In the genomic region with DNA sequence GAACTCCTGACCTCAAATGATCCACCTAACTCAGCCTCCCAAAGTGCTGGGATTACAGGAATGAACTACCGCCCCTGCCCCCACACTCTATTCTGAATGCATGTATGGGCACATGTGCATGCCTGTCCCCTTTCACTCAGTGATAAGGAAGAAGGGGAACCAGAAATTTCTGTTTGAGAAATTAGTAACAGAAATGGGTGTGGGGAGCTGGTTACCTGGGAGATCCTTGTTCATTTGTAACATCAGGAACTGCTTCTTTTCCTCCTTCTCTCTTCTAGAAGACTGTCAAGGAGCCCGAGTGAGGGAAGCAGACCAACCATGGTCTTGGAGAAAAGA, we compare ENCODE assay signal across 11 cellular contexts. TPM values are rescaled to one million over a fixed set of nuclear protein-coding genes. Genes with fewer than 3 reads are reported as not detected.
A peak's percentile ranks its signal among the peaks of the same experiment; 100 is the strongest.
DNase-seq lines count a peak whose midpoint lies in the region; ATAC-seq and TF ChIP-seq lines count a peak whose summit lies in the region.
"Had no signal": no experiment of that assay in that cellular context is flagged by ENCODE, and none has a peak within 500 bp of the region (broad histone marks: within the 10 kb centered on the region; RNA-seq: fewer than 3 reads in every experiment).

No MANE protein-coding gene starts in this region.

- no peak for TF ChIP-seq CTCF in brain microvascular endothelial cell (IDR thresholded peaks at IDR 0.05; ENCODE audit: low read depth, low read length, missing control alignments)
- no peak for TF ChIP-seq CTCF in tibial artery (IDR thresholded peaks at IDR 0.05)
- TF ChIP-seq CTCF in WTC11 (IDR thresholded peaks at IDR 0.05) = no peak

- POLR2A ChIA-PET in naive thymus-derived CD4-positive, alpha-beta T cell (lab: Charles Lee) = interaction anchor here (0.6 to 7.2 kb wide), 3 partner anchors 10 to 387 kb away, joined by 4 to 135 read pairs (median 4); a partner anchor contains a TSS
- POLR2A ChIA-PET in WTC11 (lab: Charles Lee) = no interaction called here

- H3K27ac ChIP-seq in brain microvascular endothelial cell (peak overlapping the region; percentile 48), tibial artery (peak overlapping the region; percentile 94 to 99)
- H3K27ac ChIP-seq in naive thymus-derived CD4-positive, alpha-beta T cell (ENCODE audit: low read depth, low read length) = peak overlapping the region; percentile 3

- peaks cover 0 to 4% (median 0%) of the 10 kb centered on the region in 5 donors for H3K27me3 Mint-ChIP-seq in naive thymus-derived CD4-positive, alpha-beta T cell
- H3K27me3 Mint-ChIP-seq in WTC11 (ENCODE audit: low read depth) = peaks cover 84% of the 10 kb centered on the region

- H3K9me3 Mint-ChIP-seq in naive thymus-derived CD4-positive, alpha-beta T cell = peaks cover 0 to 6% (median 0%) of the 10 kb centered on the region in 11 donors
- H3K9me3 Mint-ChIP-seq in WTC11 = no peaks in the 10 kb centered on the region

- no peaks in the 10 kb centered on the region for H3K36me3 ChIP-seq in brain microvascular endothelial cell (replicated peaks)
- peaks cover 0 to 17% (median 0%) of the 10 kb centered on the region in 3 experiments for H3K36me3 ChIP-seq in naive thymus-derived CD4-positive, alpha-beta T cell (ENCODE audit: control insufficient read depth in 2 of 3, insufficient read depth in 3 of 3, low read length in 3 of 3)
- H3K36me3 ChIP-seq in tibial artery = peaks cover 0 to 9% (median 0%) of the 10 kb centered on the region in 3 donors

- H3K27ac Mint-ChIP-seq in naive thymus-derived CD4-positive, alpha-beta T cell = peak overlapping the region in 6 of 9 donors; percentile 62 to 99 (median 88)
- H3K27ac Mint-ChIP-seq in WTC11 = no peak overlapping the region

- no peaks in the 10 kb centered on the region for H3K9me3 ChIP-seq in naive thymus-derived CD4-positive, alpha-beta T cell (ENCODE audit: control insufficient read depth in 2 of 3, low read length in 3 of 3)
- no peaks in the 10 kb centered on the region for H3K9me3 ChIP-seq in tibial artery

- peak overlapping the region in 8 of 10 donors; percentile 9 to 100 (median 44) for H3K4me3 Mint-ChIP-seq in naive thymus-derived CD4-positive, alpha-beta T cell
- no peak overlapping the region for H3K4me3 Mint-ChIP-seq in WTC11

- peaks cover 0 to 13% (median 0%) of the 10 kb centered on the region in 5 donors for H3K36me3 Mint-ChIP-seq in naive thymus-derived CD4-positive, alpha-beta T cell
- peaks cover 5% of the 10 kb centered on the region for H3K36me3 Mint-ChIP-seq in WTC11

- intact Hi-C loops in naive thymus-derived CD4-positive, alpha-beta T cell (cut with micrococcal nuclease) = no loop called here
- intact Hi-C loops in tibial artery (cut with DNase I; ENCODE audit: low total_unique reads) = loop anchor here (10.0 kb wide), 1 partner anchor 114 kb away; a partner anchor contains a TSS

- H3K27me3 ChIP-seq in brain microvascular endothelial cell (replicated peaks) = no peaks in the 10 kb centered on the region
- H3K27me3 ChIP-seq in naive thymus-derived CD4-positive, alpha-beta T cell (ENCODE audit: control insufficient read depth in 2 of 2, insufficient read depth in 2 of 2, low read length in 2 of 2) = no peaks in the 10 kb centered on the region
- no peaks in the 10 kb centered on the region for H3K27me3 ChIP-seq in tibial artery

- peaks cover 0 to 25% of the 10 kb centered on the region in 2 donors for H3K4me1 ChIP-seq in naive thymus-derived CD4-positive, alpha-beta T cell (ENCODE audit: control insufficient read depth in 2 of 2, insufficient read depth in 2 of 2, low read length in 2 of 2)
- H3K4me1 ChIP-seq in tibial artery = peaks cover 0 to 35% (median 18%) of the 10 kb centered on the region in 4 donors

- CTCF ChIA-PET in naive thymus-derived CD4-positive, alpha-beta T cell (lab: Charles Lee) = interaction anchor here (2.0 kb wide), 2 partner anchors 10 to 13 kb away, joined by 6 to 7 read pairs; a partner anchor contains a TSS
- CTCF ChIA-PET in WTC11 (lab: Charles Lee) = interaction anchor here (3.2 to 3.7 kb wide), 2 partner anchors 13 to 230 kb away, joined by 11 to 23 read pairs; a partner anchor contains a TSS

- ATAC-seq in naive thymus-derived CD4-positive, alpha-beta T cell = no peak
- no peak for ATAC-seq in WTC11
- no peak for ATAC-seq in HG02678 (IDR thresholded peaks at IDR 0.05; ENCODE audit: unreplicated experiment)
- ATAC-seq: left cardiac atrium had no signal

- DNase-seq in activated effector memory CD4-positive, alpha-beta T cell treated with anti-CD3 and anti-CD28 coated beads, Interleukin-2, amount 50 U/mL, for 16 hours = peak; percentile 13
- DNase-seq in activated effector memory CD4-positive, alpha-beta T cell treated with Interleukin-2 at 50 U/mL for 16 hours = no peak
- DNase-seq in brain microvascular endothelial cell (no peak), tibial artery (no peak), WTC11 (ENCODE audit: low spot score) (no peak), NCI-H2081 (lab: John Stamatoyannopoulos, UW) (no peak)
- DNase-seq in naive thymus-derived CD4-positive, alpha-beta T cell = no peak
- DNase-seq: activated gamma-delta T cell treated with Interleukin-2 at 50 U/mL for 16 hours, left cardiac atrium, T-helper 9 cell had no signal

- H3K4me1 Mint-ChIP-seq in naive thymus-derived CD4-positive, alpha-beta T cell = peaks cover 17 to 45% (median 37%) of the 10 kb centered on the region in 7 donors
- H3K4me1 Mint-ChIP-seq in WTC11 = peaks cover 12% of the 10 kb centered on the region

- H3K4me3 ChIP-seq in brain microvascular endothelial cell (ENCODE audit: low read depth, low read length) (no peak overlapping the region), tibial artery (no peak overlapping the region)
- no peak overlapping the region for H3K4me3 ChIP-seq in naive thymus-derived CD4-positive, alpha-beta T cell (ENCODE audit: low read length)

- in situ Hi-C loops in brain microvascular endothelial cell (cut with HindIII; ENCODE audit: low pct_ligation_motif_present, low sequenced_read_pairs) = no loop called here

TF ChIP-seq in WTC11, 78 proteins besides CTCF, POLR2A, EP300 and RAD21:
- TF ChIP-seq, protein P1, sequence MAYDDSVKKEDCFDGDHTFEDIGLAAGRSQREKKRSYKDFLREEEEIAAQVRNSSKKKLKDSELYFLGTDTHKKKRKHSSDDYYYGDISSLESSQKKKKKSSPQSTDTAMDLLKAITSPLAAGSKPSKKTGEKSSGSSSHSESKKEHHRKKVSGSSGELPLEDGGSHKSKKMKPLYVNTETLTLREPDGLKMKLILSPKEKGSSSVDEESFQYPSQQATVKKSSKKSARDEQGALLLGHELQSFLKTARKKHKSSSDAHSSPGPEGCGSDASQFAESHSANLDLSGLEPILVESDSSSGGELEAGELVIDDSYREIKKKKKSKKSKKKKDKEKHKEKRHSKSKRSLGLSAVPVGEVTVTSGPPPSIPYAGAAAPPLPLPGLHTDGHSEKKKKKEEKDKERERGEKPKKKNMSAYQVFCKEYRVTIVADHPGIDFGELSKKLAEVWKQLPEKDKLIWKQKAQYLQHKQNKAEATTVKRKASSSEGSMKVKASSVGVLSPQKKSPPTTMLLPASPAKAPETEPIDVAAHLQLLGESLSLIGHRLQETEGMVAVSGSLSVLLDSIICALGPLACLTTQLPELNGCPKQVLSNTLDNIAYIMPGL (CRISPR knock-in tag; IDR thresholded peaks at IDR 0.05) = no peak
- TF ChIP-seq, protein P2, sequence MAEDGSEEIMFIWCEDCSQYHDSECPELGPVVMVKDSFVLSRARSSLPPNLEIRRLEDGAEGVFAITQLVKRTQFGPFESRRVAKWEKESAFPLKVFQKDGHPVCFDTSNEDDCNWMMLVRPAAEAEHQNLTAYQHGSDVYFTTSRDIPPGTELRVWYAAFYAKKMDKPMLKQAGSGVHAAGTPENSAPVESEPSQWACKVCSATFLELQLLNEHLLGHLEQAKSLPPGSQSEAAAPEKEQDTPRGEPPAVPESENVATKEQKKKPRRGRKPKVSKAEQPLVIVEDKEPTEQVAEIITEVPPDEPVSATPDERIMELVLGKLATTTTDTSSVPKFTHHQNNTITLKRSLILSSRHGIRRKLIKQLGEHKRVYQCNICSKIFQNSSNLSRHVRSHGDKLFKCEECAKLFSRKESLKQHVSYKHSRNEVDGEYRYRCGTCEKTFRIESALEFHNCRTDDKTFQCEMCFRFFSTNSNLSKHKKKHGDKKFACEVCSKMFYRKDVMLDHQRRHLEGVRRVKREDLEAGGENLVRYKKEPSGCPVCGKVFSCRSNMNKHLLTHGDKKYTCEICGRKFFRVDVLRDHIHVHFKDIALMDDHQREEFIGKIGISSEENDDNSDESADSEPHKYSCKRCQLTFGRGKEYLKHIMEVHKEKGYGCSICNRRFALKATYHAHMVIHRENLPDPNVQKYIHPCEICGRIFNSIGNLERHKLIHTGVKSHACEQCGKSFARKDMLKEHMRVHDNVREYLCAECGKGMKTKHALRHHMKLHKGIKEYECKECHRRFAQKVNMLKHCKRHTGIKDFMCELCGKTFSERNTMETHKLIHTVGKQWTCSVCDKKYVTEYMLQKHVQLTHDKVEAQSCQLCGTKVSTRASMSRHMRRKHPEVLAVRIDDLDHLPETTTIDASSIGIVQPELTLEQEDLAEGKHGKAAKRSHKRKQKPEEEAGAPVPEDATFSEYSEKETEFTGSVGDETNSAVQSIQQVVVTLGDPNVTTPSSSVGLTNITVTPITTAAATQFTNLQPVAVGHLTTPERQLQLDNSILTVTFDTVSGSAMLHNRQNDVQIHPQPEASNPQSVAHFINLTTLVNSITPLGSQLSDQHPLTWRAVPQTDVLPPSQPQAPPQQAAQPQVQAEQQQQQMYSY (CRISPR knock-in tag; IDR thresholded peaks at IDR 0.05) = no peak

RNA-seq across cellular contexts. Expression of a gene that starts 3.5 kb away (rescaled TPM):
- total RNA-seq in naive thymus-derived CD4-positive, alpha-beta T cell = 100 to 1,000 TPM in 2 of 5 experiments, 10 to 100 TPM in 3; 35.7 to 138 (median 67.0) TPM
- 1 to 10 TPM; 1.6 to 2.9 TPM for polyA plus RNA-seq in naive thymus-derived CD4-positive, alpha-beta T cell
- total RNA-seq in WTC11 (2021) = 4.1 to 7.4 TPM (median 5.9 TPM) in 3 replicates

RNA-seq across cellular contexts. Expression of a gene that starts 7.5 kb away (rescaled TPM):
- total RNA-seq in naive thymus-derived CD4-positive, alpha-beta T cell = 1 to 10 TPM; 2.8 to 8.0 (median 5.6) TPM
- polyA plus RNA-seq in naive thymus-derived CD4-positive, alpha-beta T cell = not detected
- total RNA-seq in WTC11 (2021) = 15.5 to 18.2 TPM (median 16.9 TPM) in 3 replicates

RNA-seq across cellular contexts. Expression of a gene that starts 13.2 kb away (rescaled TPM):
- total RNA-seq in naive thymus-derived CD4-positive, alpha-beta T cell = 10 to 100 TPM in 3 of 5 experiments, 1 to 10 TPM in 2; 5.2 to 20.4 (median 15.5) TPM
- polyA plus RNA-seq in naive thymus-derived CD4-positive, alpha-beta T cell = 1 to 10 TPM; 6.9 to 8.6 TPM
- total RNA-seq in WTC11 (2021) = 9.4 to 10.7 TPM (median 10.1 TPM) in 3 replicates

RNA-seq across cellular contexts. Expression of a gene that starts 22.1 kb away (rescaled TPM):
- 100 to 1,000 TPM; 176 to 213 (median 196) TPM for total RNA-seq in naive thymus-derived CD4-positive, alpha-beta T cell
- polyA plus RNA-seq in naive thymus-derived CD4-positive, alpha-beta T cell = 10 to 100 TPM; 57.5 to 94.5 TPM
- 290 to 321 TPM (median 295 TPM) in 3 replicates for total RNA-seq in WTC11 (2021)

RNA-seq across cellular contexts. Expression of a gene that starts 53.5 kb away (rescaled TPM):
- 10 to 100 TPM in 3 of 5 experiments, 1 to 10 TPM in 2; 1.9 to 30.0 (median 22.6) TPM for total RNA-seq in naive thymus-derived CD4-positive, alpha-beta T cell
- polyA plus RNA-seq in naive thymus-derived CD4-positive, alpha-beta T cell = 10 to 100 TPM in 1 of 2 donors, 1 to 10 TPM in 1; 9.7 to 10.8 TPM
- 42.3 to 52.4 TPM (median 51.4 TPM) in 3 replicates for total RNA-seq in WTC11 (2021)

Comparison
In these comparisons a context has a peak if more than half of its experiments do, and no peak if none do; other contexts are left out.
1. H3K27ac ChIP-seq: peak in every context shown above with its lines; median percentile 96 in tibial artery; 48 in brain microvascular endothelial cell; 3 in naive thymus-derived CD4-positive, alpha-beta T cell.